ENCODE assay signal across 40 cellular contexts in the genomic region with DNA sequence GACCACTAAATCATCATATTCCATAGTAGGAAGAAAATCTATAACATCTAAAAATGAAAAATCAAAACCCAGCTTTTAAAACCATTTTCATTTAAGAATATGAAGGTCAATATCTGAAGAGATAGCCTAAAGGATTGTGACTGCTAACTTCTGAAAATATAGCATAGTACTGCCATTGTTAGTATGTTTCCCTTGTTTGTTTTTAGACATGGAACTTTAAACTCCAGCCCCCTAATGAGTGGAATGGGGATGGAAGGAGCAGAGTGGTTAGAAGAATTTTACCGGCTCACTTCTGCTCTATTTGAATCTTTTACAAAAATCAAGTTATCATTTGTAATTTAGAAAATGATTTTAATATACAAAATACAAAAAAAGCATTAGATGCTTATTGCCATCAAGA.
"Had no signal": no experiment of that assay in that cellular context is flagged by ENCODE, and none has a peak within 500 bp of the region (broad histone marks: within the 10 kb centered on the region; RNA-seq: fewer than 3 reads in every experiment).

No MANE protein-coding gene starts in this region.

- H3K36me3 Mint-ChIP-seq: activated naive CD4-positive, alpha-beta T cell treated with anti-CD3 and anti-CD28 coated beads, Interleukin-2, amount 10 ng/mL, durations not matched to agents 7 days and 5 days; activated naive CD4-positive, alpha-beta T cell treated with anti-CD3 and anti-CD28 coated beads, Interleukin-2, amount 50 U/mL, for 24 hours; activated naive CD8-positive, alpha-beta T cell had no signal

- DNase-seq: activated effector memory CD4-positive, alpha-beta T cell treated with anti-CD3 and anti-CD28 coated beads, Interleukin-2, amount 50 U/mL, for 16 hours; activated effector memory CD4-positive, alpha-beta T cell treated with Interleukin-2 at 50 U/mL for 16 hours; activated gamma-delta T cell; activated gamma-delta T cell treated with Interleukin-2 at 50 U/mL for 16 hours; activated naive CD4-positive, alpha-beta T cell; activated naive CD4-positive, alpha-beta T cell treated with anti-CD3 and anti-CD28 coated beads for 36 hours; activated naive CD4-positive, alpha-beta T cell treated with anti-CD3 and anti-CD28 coated beads, Interleukin-2, amount 10 ng/mL, durations not matched to agents 7 days and 5 days; activated naive CD4-positive, alpha-beta T cell treated with anti-CD3 and anti-CD28 coated beads, Interleukin-2, amount 50 U/mL, for 16 hours; activated naive CD4-positive, alpha-beta T cell treated with Interleukin-2 at 50 U/mL for 16 hours; activated naive CD8-positive, alpha-beta T cell treated with anti-CD3 and anti-CD28 coated beads for 36 hours; activated naive CD8-positive, alpha-beta T cell treated with anti-CD3 and anti-CD28 coated beads, Interleukin-2, amount 10 ng/mL, durations not matched to agents 7 days and 5 days; activated naive CD8-positive, alpha-beta T cell treated with anti-CD3 and anti-CD28 coated beads, Interleukin-2, amount 50 U/mL, for 24 hours; activated T-cell treated with anti-CD3 and anti-CD28 coated beads, Interleukin-2, amount 50 U/mL, for 1 hour; activated T-cell treated with anti-CD3 and anti-CD28 coated beads, Interleukin-2, amount 50 U/mL, for 24 hours; activated T-cell treated with anti-CD3 and anti-CD28 coated beads, Interleukin-2, amount 50 U/mL, for 4 hours; activated T-cell treated with anti-CD3 and anti-CD28 coated beads, Interleukin-2, amount 50 U/mL, for 48 hours; activated T-cell treated with anti-CD3 and anti-CD28 coated beads, Interleukin-2, amount 50 U/mL, for 72 hours; adrenal gland; amniotic stem cell; amygdala; anterior cingulate cortex; aorta; body of pancreas; brain microvascular endothelial cell; caudate nucleus; central memory CD4-positive, alpha-beta T cell; cerebellar nuclear complex had no signal

- H3K4me3 ChIP-seq: adrenal gland, ascending aorta, body of pancreas, breast epithelium, cardiac muscle cell had no signal

- H3K27me3 ChIP-seq: adrenal gland, ascending aorta, body of pancreas, brain microvascular endothelial cell, breast epithelium, cardiac muscle cell had no signal

- H3K9me3 Mint-ChIP-seq: activated naive CD4-positive, alpha-beta T cell treated with anti-CD3 and anti-CD28 coated beads, Interleukin-2, amount 10 ng/mL, durations not matched to agents 7 days and 5 days; activated T-helper 17 cell treated with anti-CD3 and anti-CD28 coated beads, Interleukin-2, amount 50 U/mL, for 72 hours; brain; central memory CD8-positive, alpha-beta T cell had no signal

- H3K27ac ChIP-seq: adrenal gland, ascending aorta, body of pancreas, brain microvascular endothelial cell, breast epithelium, cardiac muscle cell had no signal

- H3K27ac Mint-ChIP-seq: activated naive CD4-positive, alpha-beta T cell treated with anti-CD3 and anti-CD28 coated beads for 36 hours; activated naive CD4-positive, alpha-beta T cell treated with anti-CD3 and anti-CD28 coated beads, Interleukin-2, amount 10 ng/mL, durations not matched to agents 7 days and 5 days; activated naive CD4-positive, alpha-beta T cell treated with anti-CD3 and anti-CD28 coated beads, Interleukin-2, amount 50 U/mL, for 24 hours; activated naive CD4-positive, alpha-beta T cell treated with anti-CD3 and anti-CD28 coated beads, Interleukin-2, amount 50 U/mL, for 72 hours; activated naive CD8-positive, alpha-beta T cell; activated naive CD8-positive, alpha-beta T cell treated with anti-CD3 and anti-CD28 coated beads for 36 hours; activated naive CD8-positive, alpha-beta T cell treated with anti-CD3 and anti-CD28 coated beads, Interleukin-2, amount 10 ng/mL, durations not matched to agents 7 days and 5 days; activated naive CD8-positive, alpha-beta T cell treated with anti-CD3 and anti-CD28 coated beads, Interleukin-2, amount 50 U/mL, for 24 hours; activated T-cell treated with anti-CD3 and anti-CD28 coated beads, Interleukin-2, amount 50 U/mL, for 24 hours; activated T-cell treated with anti-CD3 and anti-CD28 coated beads, Interleukin-2, amount 50 U/mL, for 72 hours; activated T-helper 1 cell treated with anti-CD3 and anti-CD28 coated beads, Interleukin-12 subunit alpha, Interleukin-12 subunit beta, Interleukin-2, Interleukin-4 antibody, amounts not matched to agents 30 ng/mL and 10 ng/mL and 1 ng/mL, durations not matched to agents 14 hours and 24 hours and 36 hours; activated T-helper 17 cell treated with anti-CD3 and anti-CD28 coated beads, Interleukin-2, amount 50 U/mL, for 72 hours; activated T-helper 2 cell treated with anti-CD3 and anti-CD28 coated beads, Interferon-gamma antibody, Interleukin-2, Interleukin-4, amounts not matched to agents 10 μg/mL and 5 μg/mL and 100 μg/mL, durations not matched to agents 14 hours and 24 hours and 36 hours; brain had no signal

- H3K4me1 ChIP-seq: adrenal gland, ascending aorta, body of pancreas, breast epithelium had no signal

- H3K4me1 Mint-ChIP-seq: brain had no signal

- ATAC-seq: activated naive CD4-positive, alpha-beta T cell treated with anti-CD3 and anti-CD28 coated beads, Interleukin-2, amount 50 U/mL, for 72 hours; activated naive CD8-positive, alpha-beta T cell treated with anti-CD3 and anti-CD28 coated beads, Interleukin-2, amount 50 U/mL, for 24 hours; activated T-cell treated with anti-CD3 and anti-CD28 coated beads, Interleukin-2, amount 50 U/mL, for 4 hours; activated T-cell treated with anti-CD3 and anti-CD28 coated beads, Interleukin-2, amount 50 U/mL, for 72 hours; activated T-helper 17 cell treated with anti-CD3 and anti-CD28 coated beads, Interleukin-2, amount 50 U/mL, for 72 hours; body of pancreas had no signal

- H3K4me3 Mint-ChIP-seq: activated naive CD4-positive, alpha-beta T cell treated with anti-CD3 and anti-CD28 coated beads for 36 hours; activated naive CD4-positive, alpha-beta T cell treated with anti-CD3 and anti-CD28 coated beads, Interleukin-2, amount 10 ng/mL, durations not matched to agents 7 days and 5 days; activated naive CD4-positive, alpha-beta T cell treated with anti-CD3 and anti-CD28 coated beads, Interleukin-2, amount 50 U/mL, for 24 hours; activated naive CD8-positive, alpha-beta T cell; activated naive CD8-positive, alpha-beta T cell treated with anti-CD3 and anti-CD28 coated beads for 36 hours; activated naive CD8-positive, alpha-beta T cell treated with anti-CD3 and anti-CD28 coated beads, Interleukin-2, amount 10 ng/mL, durations not matched to agents 7 days and 5 days; activated naive CD8-positive, alpha-beta T cell treated with anti-CD3 and anti-CD28 coated beads, Interleukin-2, amount 50 U/mL, for 24 hours; activated T-cell treated with anti-CD3 and anti-CD28 coated beads, Interleukin-2, amount 50 U/mL, for 24 hours; activated T-cell treated with anti-CD3 and anti-CD28 coated beads, Interleukin-2, amount 50 U/mL, for 4 hours; activated T-cell treated with anti-CD3 and anti-CD28 coated beads, Interleukin-2, amount 50 U/mL, for 72 hours; activated T-helper 1 cell treated with anti-CD3 and anti-CD28 coated beads, Interleukin-12 subunit alpha, Interleukin-12 subunit beta, Interleukin-2, Interleukin-4 antibody, amounts not matched to agents 30 ng/mL and 10 ng/mL and 1 ng/mL, durations not matched to agents 14 hours and 24 hours and 36 hours; activated T-helper 17 cell treated with anti-CD3 and anti-CD28 coated beads, Interleukin-2, amount 50 U/mL, for 72 hours; brain; central memory CD8-positive, alpha-beta T cell had no signal

- H3K9me3 ChIP-seq: adrenal gland, ascending aorta, body of pancreas, breast epithelium had no signal

- H3K27me3 Mint-ChIP-seq: activated naive CD4-positive, alpha-beta T cell treated with anti-CD3 and anti-CD28 coated beads, Interleukin-2, amount 10 ng/mL, durations not matched to agents 7 days and 5 days; activated naive CD4-positive, alpha-beta T cell treated with anti-CD3 and anti-CD28 coated beads, Interleukin-2, amount 50 U/mL, for 24 hours; activated naive CD8-positive, alpha-beta T cell; activated naive CD8-positive, alpha-beta T cell treated with anti-CD3 and anti-CD28 coated beads for 36 hours; activated naive CD8-positive, alpha-beta T cell treated with anti-CD3 and anti-CD28 coated beads, Interleukin-2, amount 10 ng/mL, durations not matched to agents 7 days and 5 days; activated naive CD8-positive, alpha-beta T cell treated with anti-CD3 and anti-CD28 coated beads, Interleukin-2, amount 50 U/mL, for 24 hours; activated T-cell treated with anti-CD3 and anti-CD28 coated beads, Interleukin-2, amount 50 U/mL, for 24 hours; activated T-helper 17 cell treated with anti-CD3 and anti-CD28 coated beads, Interleukin-2, amount 50 U/mL, for 72 hours; brain; central memory CD8-positive, alpha-beta T cell had no signal

- FAIRE-seq: astrocyte, bronchial epithelial cell had no signal

- H3K36me3 ChIP-seq: adrenal gland, ascending aorta, brain microvascular endothelial cell, breast epithelium, cardiac muscle cell had no signal
